23 cellular contexts compared by ENCODE assay signal in the genomic region with DNA sequence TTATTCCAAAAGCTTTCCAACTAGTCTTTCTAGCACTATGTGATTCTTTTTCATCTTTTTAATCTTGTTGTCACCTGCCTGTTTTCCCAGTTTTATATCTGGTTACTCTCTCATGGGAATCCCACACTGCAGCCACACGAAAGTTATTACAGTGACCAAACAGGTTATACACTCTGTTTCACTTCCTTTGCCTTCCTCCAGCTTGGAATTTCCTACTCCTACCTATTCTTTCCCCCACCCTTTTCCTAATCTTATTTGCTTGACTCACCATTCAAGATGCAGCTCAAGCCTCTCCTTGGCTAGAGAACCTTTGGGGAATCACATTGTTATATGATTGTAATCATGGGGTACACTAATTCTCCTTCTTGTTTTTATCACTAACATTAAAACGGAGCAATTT. TPM values are rescaled to one million over a fixed set of nuclear protein-coding genes. Genes with fewer than 3 reads are reported as not detected.
DNase-seq lines count a peak whose midpoint lies in the region; ATAC-seq, FAIRE-seq and TF ChIP-seq lines count a peak whose summit lies in the region.
"Had no signal": no experiment of that assay in that cellular context is flagged by ENCODE, and none has a peak within 500 bp of the region (broad histone marks: within the 10 kb centered on the region; RNA-seq: fewer than 3 reads in every experiment).

No MANE protein-coding gene starts in this region.

- ATAC-seq in HG03442 (IDR thresholded peaks at IDR 0.05; ENCODE audit: unreplicated experiment) (no peak), GM21367 (IDR thresholded peaks at IDR 0.05; ENCODE audit: unreplicated experiment) (no peak)

- H3K4me3 ChIP-seq in epithelial cell of esophagus (ENCODE audit: low read length): no peak overlapping the region
- H3K4me3 ChIP-seq: MG63 had no signal

- no peak for TF ChIP-seq CTCF in epithelial cell of esophagus (IDR thresholded peaks at IDR 0.05; ENCODE audit: insufficient read depth, low read depth, low read length, missing control alignments)
- TF ChIP-seq CTCF in osteocyte (IDR thresholded peaks at IDR 0.05): no peak

- H3K27me3 Mint-ChIP-seq in osteocyte (ENCODE audit: unreplicated experiment): no peaks in the 10 kb centered on the region
- H3K27me3 Mint-ChIP-seq: IgD-negative memory B cell had no signal

- TF ChIP-seq POLR2A in GM12892 (IDR thresholded peaks at IDR 0.05; ENCODE audit: low read depth, low read length): no peak

- H3K4me1 Mint-ChIP-seq in osteocyte (ENCODE audit: unreplicated experiment): peaks cover 35% of the 10 kb centered on the region

- FAIRE-seq in GM12892 (lab: Jason Lieb, UNC) (peak; percentile 9), urothelium cell line (lab: Jason Lieb, UNC) (no peak)
- FAIRE-seq: D721Med, H54 had no signal

- DNase-seq in GM12892 (ENCODE audit: insufficient read length) (no peak), NCI-H226 (peak; percentile 78), epithelial cell of esophagus (ENCODE audit: low read depth) (peak; percentile 79), osteocyte (ENCODE audit: extremely low spot score, unreplicated experiment) (no peak), urothelium cell line (ENCODE audit: low spot score) (no peak)
- DNase-seq: ACHN; C1 segment of cervical spinal cord; Karpas-422; MG63; NCI-H1048; NCI-H1436; NCI-H1930; NCI-H2171; NCI-H446 treated with DMSO at 0.1 percent for 48 hours; NCI-H69; NK-92 treated with Interleukin-12 subunit alpha and Interleukin-12 subunit beta, amount 100 ng/mL, for 24 hours; SHP77 treated with DMSO at 0.1 percent for 48 hours; SK-N-SH had no signal

- no peak overlapping the region for H3K4me3 Mint-ChIP-seq in osteocyte (ENCODE audit: unreplicated experiment)
- H3K4me3 Mint-ChIP-seq: IgD-negative memory B cell had no signal

- peak overlapping the region; percentile 71 for H3K27ac Mint-ChIP-seq in osteocyte (ENCODE audit: unreplicated experiment)
- H3K27ac Mint-ChIP-seq: IgD-negative memory B cell had no signal

- H3K36me3 Mint-ChIP-seq in osteocyte (ENCODE audit: unreplicated experiment): no peaks in the 10 kb centered on the region

- peaks cover 3% of the 10 kb centered on the region for H3K9me3 Mint-ChIP-seq in osteocyte (ENCODE audit: unreplicated experiment)

RNA-seq across cellular contexts. Expression of a gene that starts 13.4 kb away (rescaled TPM):
- 53.3 TPM for polyA plus RNA-seq in GM12892 (2012; ENCODE audit: missing spikeins)
- 84.3 and 86.5 TPM in 2 replicates for total RNA-seq in osteocyte

Comparison
In these comparisons a context has a peak if more than half of its experiments do, and no peak if none do; other contexts are left out.
1. DNase-seq: peak in NCI-H226 (single experiment) and epithelial cell of esophagus (single experiment); none in GM12892 (single experiment), osteocyte (single experiment) and urothelium cell line (single experiment).